In the genomic region with DNA sequence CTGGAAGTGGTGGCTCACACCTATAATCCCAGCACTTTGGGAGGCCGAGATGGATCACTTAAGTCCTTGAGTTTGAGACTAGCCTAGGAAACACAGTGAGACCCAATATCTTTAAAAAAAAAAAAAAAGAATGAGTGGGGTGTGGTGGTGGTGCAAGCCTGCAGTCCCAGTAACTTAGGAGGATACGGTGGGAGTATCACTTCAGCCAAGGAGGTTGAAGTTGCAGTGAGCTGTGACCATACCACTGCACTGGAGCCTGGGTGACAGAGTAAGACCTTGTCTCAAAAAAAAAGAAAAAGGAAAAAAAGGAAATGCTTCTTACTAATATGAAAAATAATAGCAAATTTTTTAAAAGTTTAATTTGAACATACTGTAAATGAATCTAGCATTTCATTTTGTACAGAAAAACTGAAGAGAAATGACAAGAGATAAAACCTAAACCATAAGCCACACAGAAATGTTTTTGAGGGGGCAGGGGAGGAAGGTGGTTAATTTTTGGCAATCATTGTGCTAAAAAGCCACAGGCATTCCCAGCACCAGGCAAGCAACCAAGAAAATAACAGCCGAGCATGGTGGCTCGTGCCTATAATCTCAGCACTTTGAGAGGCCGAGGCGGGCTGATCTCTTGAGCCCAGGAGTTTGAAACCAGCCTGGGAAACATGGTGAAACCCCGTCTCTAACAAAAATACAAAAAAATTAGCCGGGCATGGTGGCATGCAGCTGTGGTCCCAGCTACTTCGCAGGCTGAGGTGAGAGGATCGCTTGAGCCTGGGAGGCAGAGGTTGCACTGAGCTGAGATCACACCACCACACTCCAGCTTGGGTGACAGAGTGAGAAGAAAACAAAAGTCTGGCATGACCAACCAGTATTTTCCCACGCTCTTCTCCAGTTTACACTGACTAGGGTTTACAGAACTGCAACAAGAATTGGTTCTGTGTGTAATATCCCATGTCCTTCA, we compare ENCODE assay signal across 11 cellular contexts.
DNase-seq lines count a peak whose midpoint lies in the region; ATAC-seq, FAIRE-seq and TF ChIP-seq lines count a peak whose summit lies in the region.
"Had no signal": no experiment of that assay in that cellular context is flagged by ENCODE, and none has a peak within 500 bp of the region (broad histone marks: within the 10 kb centered on the region; RNA-seq: fewer than 3 reads in every experiment).

No MANE protein-coding gene starts in this region.

- TF ChIP-seq CTCF in body of pancreas (IDR thresholded peaks at IDR 0.05): no peak
- no peak for TF ChIP-seq CTCF in lower leg skin (IDR thresholded peaks at IDR 0.05)

- intact Hi-C loops in body of pancreas (cut with DNase I): no loop called here
- intact Hi-C loops in lower leg skin (cut with DNase I; ENCODE audit: low total_unique reads): no loop called here

- peaks cover 6% of the 10 kb centered on the region for H3K79me1 ChIP-seq in trophoblast cell (ENCODE audit: low read length)

- ATAC-seq in HG03175 (IDR thresholded peaks at IDR 0.05; ENCODE audit: unreplicated experiment) (peak; percentile 55), body of pancreas (no peak), HG02642 (IDR thresholded peaks at IDR 0.05; ENCODE audit: poor library complexity, unreplicated experiment) (no peak)

- no peak overlapping the region for H2AK5ac ChIP-seq in trophoblast cell (ENCODE audit: low read length)

- H3K79me2 ChIP-seq in trophoblast cell (ENCODE audit: control insufficient read depth, insufficient read depth, low read length, poor library complexity): no peaks in the 10 kb centered on the region

- no peak overlapping the region for H2BK5ac ChIP-seq in trophoblast cell (ENCODE audit: low read depth, low read length, poor library complexity)

- no peak overlapping the region for H3K9ac ChIP-seq in trophoblast cell (ENCODE audit: low read length)

- no peak overlapping the region for H4K12ac ChIP-seq in trophoblast cell (ENCODE audit: low read depth, low read length)

- peak overlapping the region; percentile 26 for H2BK12ac ChIP-seq in trophoblast cell (ENCODE audit: low read length)

- no peak overlapping the region for H3K14ac ChIP-seq in trophoblast cell (ENCODE audit: low read length)

- DNase-seq in GM18507 (ENCODE audit: extremely low spot score, insufficient read length, low read depth) (no peak), body of pancreas (peak in 1 of 4 donors; percentile 13), trophoblast cell (no peak), lower leg skin (ENCODE audit: low spot score in 2 of 2) (no peak), T-helper 9 cell (no peak)
- no peak for DNase-seq in stimulated activated CD4-positive, alpha-beta T cell treated with anti-CD3 and anti-CD28 coated beads, Interleukin-2, amount 100 ng/mL, for 48 hours
- DNase-seq: activated CD8-positive, alpha-beta memory T cell treated with anti-CD3 and anti-CD28 coated beads, Interleukin-2, amount 50 U/mL, for 4 hours; testis had no signal

- H4K8ac ChIP-seq in trophoblast cell (ENCODE audit: low read depth, low read length): peak overlapping the region; percentile 23

- H3K4me3 ChIP-seq in body of pancreas (no peak overlapping the region), trophoblast cell (ENCODE audit: low read depth, low read length) (no peak overlapping the region), lower leg skin (ENCODE audit: low read depth, poor library complexity, severe bottlenecking) (no peak overlapping the region)
- H3K4me3 ChIP-seq: testis had no signal

- no peak overlapping the region for H4K91ac ChIP-seq in trophoblast cell (ENCODE audit: low read depth, low read length)

- H3K4me1 ChIP-seq in body of pancreas (peaks cover 10% of the 10 kb centered on the region), trophoblast cell (ENCODE audit: control insufficient read depth in 1 of 2, insufficient read depth in 2 of 2, low read length in 2 of 2) (peaks cover 0 to 2% of the 10 kb centered on the region in 2 experiments)

- peak; percentile 69 for FAIRE-seq in GM18507 (lab: Jason Lieb, UNC)
- FAIRE-seq: islet of Langerhans had no signal

- H3K23ac ChIP-seq in trophoblast cell (ENCODE audit: low read length): no peak overlapping the region

- H2BK120ac ChIP-seq in trophoblast cell (ENCODE audit: insufficient read depth, low read length, poor library complexity): no peak overlapping the region

- H3K36me3 ChIP-seq in body of pancreas (replicated peaks in 1 of 2; ENCODE audit: insufficient read depth in 1 of 2, low read depth in 2 of 2): no peaks in the 10 kb centered on the region
- H3K36me3 ChIP-seq in trophoblast cell (ENCODE audit: control insufficient read depth in 1 of 2, insufficient read depth in 2 of 2, low read length in 2 of 2): no peaks in the 10 kb centered on the region

- H3K4ac ChIP-seq in trophoblast cell (ENCODE audit: low read depth, low read length): no peak overlapping the region

- H3K4me2 ChIP-seq in trophoblast cell (ENCODE audit: low read length): no peak overlapping the region

- peak overlapping the region in 3 of 4 donors; percentile 41 to 61 (median 59) for H3K27ac ChIP-seq in body of pancreas
- H3K27ac ChIP-seq in trophoblast cell (ENCODE audit: low read depth, low read length): no peak overlapping the region
- H3K27ac ChIP-seq: testis had no signal

- no peak overlapping the region for H3K18ac ChIP-seq in trophoblast cell (ENCODE audit: low read length)

- WGBS in body of pancreas, 2 donors: 49 to 66% methylated on average over 11 of the region's 11 CpGs
- WGBS in trophoblast cell (ENCODE audit: extremely low coverage, insufficient coverage, insufficient read length): no CpG with 5 or more reads among the region's 11 CpGs
- 54 to 61% methylated on average over 11 of the region's 11 CpGs for WGBS in lower leg skin, 2 donors

- H3K9me3 ChIP-seq in body of pancreas (no peaks in the 10 kb centered on the region), trophoblast cell (ENCODE audit: insufficient read depth, low read depth, low read length) (no peaks in the 10 kb centered on the region)
- H3K9me3 ChIP-seq: testis had no signal

- no peak for TF ChIP-seq POLR2A in body of pancreas (IDR thresholded peaks at IDR 0.05)
- TF ChIP-seq POLR2A in lower leg skin (IDR thresholded peaks at IDR 0.05): no peak

- H3K27me3 ChIP-seq in body of pancreas (no peaks in the 10 kb centered on the region), trophoblast cell (ENCODE audit: insufficient read depth, low read length) (no peaks in the 10 kb centered on the region)
- H3K27me3 ChIP-seq: testis had no signal

- no peak overlapping the region for H2AFZ ChIP-seq in trophoblast cell (ENCODE audit: insufficient read depth, low read length, poor library complexity)
